In genomic region chr7:130982651-130983050, GRCh38 we compare ENCODE assay signal across 21 cellular contexts.
DNase-seq lines count a peak whose midpoint lies in the region; ATAC-seq, FAIRE-seq and TF ChIP-seq lines count a peak whose summit lies in the region.
"Had no signal": no experiment of that assay in that cellular context is flagged by ENCODE, and none has a peak within 500 bp of the region (broad histone marks: within the 10 kb centered on the region; RNA-seq: fewer than 3 reads in every experiment).

No MANE protein-coding gene starts in this region.

- ATAC-seq in K562 = no peak
- no peak for ATAC-seq in HG03135 (IDR thresholded peaks at IDR 0.05; ENCODE audit: unreplicated experiment)
- ATAC-seq in HG03565 (IDR thresholded peaks at IDR 0.05; ENCODE audit: unreplicated experiment) = no peak
- no peak for ATAC-seq in HG03342 (IDR thresholded peaks at IDR 0.05; ENCODE audit: unreplicated experiment)
- ATAC-seq: right cardiac atrium had no signal

- H3K4me3 ChIP-seq in K562 = no peak overlapping the region
- H3K4me3 ChIP-seq in mesenchymal stem cell (ENCODE audit: insufficient read depth in 1 of 2, low read depth in 1 of 2, low read length in 2 of 2) = no peak overlapping the region
- H3K4me3 ChIP-seq in uterus = no peak overlapping the region
- H3K4me3 ChIP-seq: heart left ventricle, tibial artery had no signal

- 12% methylated on average over 3 of the region's 3 CpGs for WGBS in K562 (ENCODE audit: insufficient coverage, low coverage, missing lambda C conversion rate)
- 43% methylated on average over 1 of the region's 3 CpGs for WGBS in mesenchymal stem cell

- H3K4me1 ChIP-seq in K562 (replicated peaks in 1 of 2; ENCODE audit: control insufficient read depth in 2 of 2, insufficient read depth in 2 of 2, low read length in 2 of 2) (no peaks in the 10 kb centered on the region; a peak in 1 of 5 replicates), mesenchymal stem cell (ENCODE audit: control insufficient read depth, insufficient read depth, low read depth, low read length) (peaks cover 5% of the 10 kb centered on the region), uterus (peaks cover 0 to 5% of the 10 kb centered on the region in 2 donors)
- H3K4me1 ChIP-seq: parathyroid adenoma had no signal

- no peak overlapping the region for H4K8ac ChIP-seq in mesenchymal stem cell (ENCODE audit: low read length)

- H3K14ac ChIP-seq in mesenchymal stem cell (ENCODE audit: low read length in 2 of 2) = no peak overlapping the region

- DNase-seq in activated CD8-positive, alpha-beta memory T cell treated with anti-CD3 and anti-CD28 coated beads for 24 hours = peak; percentile 40
- no peak for DNase-seq in activated CD8-positive, alpha-beta memory T cell treated with anti-CD3 and anti-CD28 coated beads, Interleukin-2, amount 50 U/mL, for 4 hours
- no peak for DNase-seq in K562 (ENCODE audit: extremely low read depth in 1 of 4, low spot score in 3 of 4)
- DNase-seq in mesenchymal stem cell = no peak
- no peak for DNase-seq in uterus
- DNase-seq: activated CD4-positive, alpha-beta T cell treated with anti-CD3 and anti-CD28 coated beads, Interleukin-2, amount 50 U/mL, for 1 hour; aorta; GF-D8; heart left ventricle; left cardiac atrium; NCI-H187 treated with DMSO at 0.1 percent for 48 hours; right cardiac atrium; stimulated activated naive CD8-positive, alpha-beta T cell treated with anti-CD3 and anti-CD28 coated beads, Interleukin-15, Interleukin-2, amounts not matched to agents 100 U/mL and 50 U/mL, for 24 hours; T1000; tibial artery had no signal

- CTCF ChIA-PET in K562 (lab: Yijun Ruan, JAX; ENCODE audit: low intra/inter-chr PET ratio) = interaction anchor here (1.3 to 1.6 kb wide), 2 partner anchors 25 to 58 kb away, joined by 3 to 7 read pairs; no protein-coding TSS in a partner anchor

- H3K36me3 ChIP-seq in K562 (ENCODE audit: control insufficient read depth, insufficient read depth, low read length) (no peaks in the 10 kb centered on the region), mesenchymal stem cell (ENCODE audit: control insufficient read depth in 1 of 2, insufficient read depth in 2 of 2, low read depth in 1 of 2, low read length in 2 of 2) (peaks cover 3 to 94% of the 10 kb centered on the region in 2 experiments), uterus (no peaks in the 10 kb centered on the region)

- FAIRE-seq in K562 (lab: Jason Lieb, UNC) = no peak

- no peaks in the 10 kb centered on the region for H3K79me2 ChIP-seq in K562 (ENCODE audit: control insufficient read depth, insufficient read depth, low read length)

- H3K27me3 ChIP-seq in K562 (ENCODE audit: control insufficient read depth in 2 of 2, insufficient read depth in 2 of 2, low read length in 2 of 2) = no peaks in the 10 kb centered on the region
- H3K27me3 ChIP-seq in mesenchymal stem cell (ENCODE audit: control insufficient read depth in 1 of 2, insufficient read depth in 1 of 2, low read length in 2 of 2) = no peaks in the 10 kb centered on the region
- no peaks in the 10 kb centered on the region for H3K27me3 ChIP-seq in uterus
- H3K27me3 ChIP-seq: heart left ventricle, tibial artery had no signal

- intact Hi-C loops in K562 (cut with micrococcal nuclease) (loop anchor here (1.0 kb wide), 3 partner anchors 25 to 531 kb away; no protein-coding TSS in a partner anchor), uterus (cut with DNase I; ENCODE audit: low total_unique reads) (no loop called here)

- H2AK5ac ChIP-seq in mesenchymal stem cell (ENCODE audit: low read length, severe bottlenecking) = no peak overlapping the region

- TF ChIP-seq RAD21 in K562 (CRISPR knock-in tag; conservative IDR thresholded peaks at IDR 0.05 in 1 of 2, IDR thresholded peaks at IDR 0.05 in 1 of 2) = no peak

- no peak overlapping the region for H4K91ac ChIP-seq in mesenchymal stem cell (ENCODE audit: low read length)

- POLR2A ChIA-PET in K562 (lab: Yijun Ruan, JAX) = interaction anchor here (1.0 to 1.7 kb wide), 2 partner anchors 11 to 87 kb away, joined by 3 to 7 read pairs; no protein-coding TSS in a partner anchor

- no peak overlapping the region for H3K27ac ChIP-seq in K562 (ENCODE audit: extremely low read depth, low read depth, low read length)
- H3K27ac ChIP-seq in mesenchymal stem cell (ENCODE audit: low read length, poor library complexity, severe bottlenecking) = no peak overlapping the region
- H3K27ac ChIP-seq in uterus = peak overlapping the region; percentile 56 to 74
- H3K27ac ChIP-seq: 22Rv1, epithelial cell of prostate, parathyroid adenoma, tibial artery had no signal

- no TSS peak for BruUV-seq in K562 (replicated peaks; lab: Mats Ljungman, UMichigan)

- H3K4ac ChIP-seq in mesenchymal stem cell (ENCODE audit: low read depth in 1 of 2, low read length in 2 of 2) = no peak overlapping the region

- no peak for TF ChIP-seq CTCF in K562 (IDR thresholded peaks at IDR 0.05 in 2 of 3, conservative IDR thresholded peaks at IDR 0.05 in 1 of 3; ENCODE audit: insufficient read depth in 2 of 3, low read depth in 1 of 3, low read length in 3 of 3)
- TF ChIP-seq CTCF in uterus (IDR thresholded peaks at IDR 0.05) = no peak

- H3K9ac ChIP-seq in K562 (ENCODE audit: insufficient read depth in 1 of 2, low read depth in 2 of 2, low read length in 2 of 2) = no peak overlapping the region
- peak overlapping the region; percentile 47 for H3K9ac ChIP-seq in mesenchymal stem cell (ENCODE audit: low read length)
- H3K9ac ChIP-seq: parathyroid adenoma had no signal

- H3K23ac ChIP-seq in mesenchymal stem cell (ENCODE audit: low read length in 2 of 2) = no peak overlapping the region

- no peak overlapping the region for H3K4me2 ChIP-seq in K562 (ENCODE audit: insufficient read depth, low read length)
- H3K4me2 ChIP-seq in mesenchymal stem cell (ENCODE audit: low read length, poor library complexity, severe bottlenecking) = no peak overlapping the region

- no peak overlapping the region for H3K18ac ChIP-seq in mesenchymal stem cell (ENCODE audit: low read depth in 1 of 2, low read length in 2 of 2)

- H3K79me1 ChIP-seq in mesenchymal stem cell (replicated peaks; ENCODE audit: low read length, poor library complexity, severe bottlenecking) = peaks cover 29% of the 10 kb centered on the region

- H2AFZ ChIP-seq in K562 (ENCODE audit: low read depth, low read length) = no peak overlapping the region
- H2AFZ ChIP-seq in mesenchymal stem cell (ENCODE audit: low read depth, low read length) = no peak overlapping the region
- H2AFZ ChIP-seq: parathyroid adenoma had no signal

- H2BK5ac ChIP-seq in mesenchymal stem cell (ENCODE audit: low read depth, low read length, poor library complexity, severe bottlenecking) = no peak overlapping the region

- H2BK12ac ChIP-seq in mesenchymal stem cell (ENCODE audit: low read length in 2 of 2) = no peak overlapping the region

- TF ChIP-seq EP300 in K562 (IDR thresholded peaks at IDR 0.05; ENCODE audit: low read length) = no peak

- TF ChIP-seq POLR2A in K562 (conservative IDR thresholded peaks at IDR 0.05) (no peak), uterus (IDR thresholded peaks at IDR 0.05) (no peak)

- in situ Hi-C loops in K562 (cut with MboI) = no loop called here

- H2BK120ac ChIP-seq in mesenchymal stem cell (ENCODE audit: low read depth, low read length) = no peak overlapping the region

- H3K9me3 ChIP-seq in K562 (replicated peaks; ENCODE audit: control insufficient read depth, insufficient read depth, low read depth, low read length) = no peaks in the 10 kb centered on the region
- no peaks in the 10 kb centered on the region for H3K9me3 ChIP-seq in mesenchymal stem cell (ENCODE audit: control insufficient read depth, low read length)
- no peaks in the 10 kb centered on the region for H3K9me3 ChIP-seq in uterus
- H3K9me3 ChIP-seq: heart left ventricle, tibial artery had no signal

- H3K9me1 ChIP-seq in K562 (ENCODE audit: control insufficient read depth, insufficient read depth, low read length) = peaks cover 2% of the 10 kb centered on the region

- H4K20me1 ChIP-seq in K562 (replicated peaks; ENCODE audit: control insufficient read depth, insufficient read depth, low read length) = no peaks in the 10 kb centered on the region

- H2BK15ac ChIP-seq in mesenchymal stem cell (ENCODE audit: low read depth, poor library complexity, severe bottlenecking) = no peak overlapping the region

TF ChIP-seq in K562, 482 proteins besides CTCF, POLR2A, EP300 and RAD21:
- TF ChIP-seq DNMT1 (IDR thresholded peaks at IDR 0.05) = no peak
- TF ChIP-seq HMBOX1 (IDR thresholded peaks at IDR 0.05) = peak; percentile 25; the same call in 1 of the 2 replicates
TF ChIP-seq in K562: peak in this region for 1.

Comparison
In these comparisons a context has a peak if more than half of its experiments do, and no peak if none do; other contexts are left out.
1. H3K27ac ChIP-seq: peak in uterus (2 of 2); none in K562 (single experiment) and mesenchymal stem cell (single experiment).